In the genomic region with DNA sequence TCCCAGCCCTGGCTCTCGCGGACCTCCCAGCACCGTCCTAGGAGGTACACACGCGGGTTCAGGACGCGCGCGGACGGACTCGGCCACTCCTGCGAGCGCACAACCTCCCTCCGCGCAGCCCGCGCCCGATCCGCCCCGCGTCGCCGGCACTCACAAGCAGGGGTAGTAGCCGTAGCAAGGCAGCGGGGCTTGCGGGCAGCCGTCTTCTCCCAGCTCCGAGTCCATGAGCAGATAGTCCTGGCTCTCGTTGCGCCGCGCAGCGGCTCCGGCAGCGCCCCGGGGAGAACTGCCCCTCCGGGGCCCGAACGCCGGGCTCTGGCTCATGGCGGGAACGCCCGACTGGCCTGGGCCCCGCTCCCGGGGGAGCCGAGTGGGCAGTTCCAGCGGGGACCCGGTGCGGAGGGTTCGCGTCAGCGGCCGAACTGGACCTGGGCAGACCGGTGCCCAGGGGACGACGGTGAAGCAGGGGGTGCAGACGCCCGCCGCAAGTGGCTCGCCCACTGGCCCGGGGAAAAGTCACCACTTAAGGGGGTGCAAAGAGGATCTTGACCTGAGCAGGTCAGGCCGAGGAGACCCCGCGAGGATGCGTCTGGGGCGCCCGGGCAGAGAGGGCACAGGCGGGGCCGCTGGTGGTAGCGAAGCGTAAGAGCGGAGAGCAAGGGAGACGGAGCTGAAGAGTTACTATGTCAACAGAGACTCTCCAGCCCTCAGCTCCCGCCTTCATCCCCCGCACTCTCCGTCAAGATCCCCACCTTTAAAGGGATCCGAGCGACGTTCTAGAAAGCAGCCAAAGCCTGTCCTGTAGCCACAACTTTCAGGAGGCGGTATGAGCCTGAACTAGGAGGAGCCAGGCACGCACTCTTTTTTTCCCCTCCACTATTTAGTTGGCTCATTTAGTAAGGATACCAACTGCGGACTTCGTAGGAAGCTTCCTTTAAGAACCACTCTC, we compare ENCODE assay signal across 11 cellular contexts. TPM values are rescaled to one million over a fixed set of nuclear protein-coding genes. Genes with fewer than 3 reads are reported as not detected.
A peak's percentile ranks its signal among the peaks of the same experiment; 100 is the strongest.
DNase-seq lines count a peak whose midpoint lies in the region; ATAC-seq and TF ChIP-seq lines count a peak whose summit lies in the region.
"Had no signal": no experiment of that assay in that cellular context is flagged by ENCODE, and none has a peak within 500 bp of the region (broad histone marks: within the 10 kb centered on the region; RNA-seq: fewer than 3 reads in every experiment).

Gene TRPC6, minus strand, starts transcription at position 828 of the 949 bp plus-strand sequence. Its CDS starts 504 bp downstream, at position 324.

- H3K9me3 ChIP-seq in esophagus (ENCODE audit: control insufficient read depth in 2 of 2, insufficient read depth in 1 of 2, low read depth in 1 of 2, low read length in 1 of 2), result no peaks in the 10 kb centered on the region
- no peaks in the 10 kb centered on the region for H3K9me3 ChIP-seq in mesodermal cell (ENCODE audit: control insufficient read depth, low read length)
- no peaks in the 10 kb centered on the region for H3K9me3 ChIP-seq in upper lobe of left lung
- no peaks in the 10 kb centered on the region for H3K9me3 ChIP-seq in adrenal gland (replicated peaks in 1 of 3)

- TF ChIP-seq CTCF in upper lobe of left lung (IDR thresholded peaks at IDR 0.05), result no peak
- TF ChIP-seq CTCF in adrenal gland (IDR thresholded peaks at IDR 0.05), result no peak

- no peak for TF ChIP-seq EP300 in upper lobe of left lung (IDR thresholded peaks at IDR 0.05)

- peak in 2 of 4 donors; percentile 8 to 35 for TF ChIP-seq POLR2A in upper lobe of left lung (IDR thresholded peaks at IDR 0.05)
- TF ChIP-seq POLR2A in adrenal gland (IDR thresholded peaks at IDR 0.05), result no peak

- WGBS in esophagus, 2 donors, result 4 to 5% methylated on average over 76 to 83 of the region's 83 CpGs
- WGBS in mesodermal cell (ENCODE audit: insufficient coverage in 2 of 2), 2 experiments, result 0 to 1% methylated on average over 62 to 67 of the region's 83 CpGs
- 3 to 10% methylated on average over 16 to 38 of the region's 83 CpGs for WGBS in upper lobe of left lung, 2 donors
- 1 to 4% (median 2%) methylated on average over 44 to 83 of the region's 83 CpGs for WGBS in adrenal gland, 4 donors

- H3K27me3 ChIP-seq in esophagus (ENCODE audit: control insufficient read depth in 1 of 2, insufficient read depth in 2 of 2, low read length in 2 of 2) (peaks cover 0 to 3% of the 10 kb centered on the region in 2 donors), upper lobe of left lung (peaks cover 0 to 9% (median 2%) of the 10 kb centered on the region in 4 donors), adrenal gland (peaks cover 18% of the 10 kb centered on the region)

- H3K4me1 ChIP-seq in esophagus (ENCODE audit: control insufficient read depth in 2 of 2, insufficient read depth in 2 of 2, low read length in 1 of 2), result peaks cover 0 to 2% of the 10 kb centered on the region in 2 donors
- H3K4me1 ChIP-seq in mesodermal cell (ENCODE audit: control insufficient read depth, insufficient read depth, low read length, poor library complexity, severe bottlenecking), result no peaks in the 10 kb centered on the region
- peaks cover 0 to 10% (median 3%) of the 10 kb centered on the region in 4 donors for H3K4me1 ChIP-seq in upper lobe of left lung
- H3K4me1 ChIP-seq in adrenal gland (replicated peaks in 1 of 2), result no peaks in the 10 kb centered on the region

- H3K36me3 ChIP-seq in esophagus (ENCODE audit: control insufficient read depth in 2 of 2, insufficient read depth in 2 of 2, low read length in 1 of 2), result no peaks in the 10 kb centered on the region
- H3K36me3 ChIP-seq in mesodermal cell (ENCODE audit: control insufficient read depth, insufficient read depth, low read length), result no peaks in the 10 kb centered on the region
- H3K36me3 ChIP-seq in upper lobe of left lung, result no peaks in the 10 kb centered on the region
- no peaks in the 10 kb centered on the region for H3K36me3 ChIP-seq in adrenal gland (replicated peaks in 1 of 2)

- peak; percentile 60 to 73 for ATAC-seq in upper lobe of left lung (ENCODE audit: low FRiP score in 2 of 2)
- ATAC-seq in GM18909 (IDR thresholded peaks at IDR 0.05; ENCODE audit: poor library complexity, unreplicated experiment), result no peak

- intact Hi-C loops in adrenal gland (cut with DNase I), result no loop called here

- DNase-seq in NCI-H1417 (lab: John Stamatoyannopoulos, UW) (peak; percentile 9 to 51 (median 28)), NCI-H1417 treated with DMSO at 0.1 percent for 48 hours (lab: John Stamatoyannopoulos, UW) (no peak), upper lobe of left lung (peak in 1 of 2 donors; percentile 87), adrenal gland (no peak), NCI-H1048 (lab: John Stamatoyannopoulos, UW) (no peak)
- DNase-seq: NCI-H2081, small intestine had no signal

- peak within 1 kb of the TSS; percentile 49 to 55 for H3K4me3 ChIP-seq in esophagus (ENCODE audit: low read depth in 1 of 2, low read length in 2 of 2)
- peak within 1 kb of the TSS; percentile 45 for H3K4me3 ChIP-seq in mesodermal cell (ENCODE audit: extremely low read depth, insufficient read depth, low read length, poor library complexity, severe bottlenecking)
- peak within 1 kb of the TSS; percentile 47 to 60 (median 50) for H3K4me3 ChIP-seq in upper lobe of left lung
- peak within 1 kb of the TSS in 2 of 4 donors; percentile 15 to 46 for H3K4me3 ChIP-seq in adrenal gland

- H3K27ac ChIP-seq in esophagus (ENCODE audit: low read depth in 2 of 2, low read length in 1 of 2), result peak within 1 kb of the TSS; percentile 22 to 50
- no peak within 1 kb of the TSS for H3K27ac ChIP-seq in mesodermal cell (ENCODE audit: low read depth, low read length, severe bottlenecking)
- H3K27ac ChIP-seq in upper lobe of left lung, result peak within 1 kb of the TSS; percentile 74 to 84 (median 80)
- H3K27ac ChIP-seq in adrenal gland, result no peak within 1 kb of the TSS

RNA-seq across cellular contexts. Expression of gene TRPC6, which starts in this region (rescaled TPM):
- polyA plus RNA-seq in esophagus (1 to 10 TPM; 1.4 to 1.9 TPM), adrenal gland (under 1 TPM; 0.24 to 0.61 (median 0.26) TPM)
- 0.22 TPM for polyA plus RNA-seq in mesodermal cell (2013, experiment 1 of 2)
- 0.25 TPM for polyA plus RNA-seq in mesodermal cell (2013, experiment 2 of 2)
- total RNA-seq in upper lobe of left lung (10 to 100 TPM; 10.5 to 62.9 (median 18.0) TPM), adrenal gland (under 1 TPM in 7 of 8 donors, not detected in 1; 0.32 to 0.78 (median 0.55) TPM)
- total RNA-seq: A172 had no signal

Comparison
In these comparisons a context has a peak if more than half of its experiments do, and no peak if none do; other contexts are left out.
1. RNA of gene TRPC6 (total RNA-seq): 10.5 to 62.9 TPM in upper lobe of left lung; 0.32 to 0.78 TPM in adrenal gland; every median in the first group is over 4 times any median in the second.
2. DNase-seq: peak in NCI-H1417 (3 of 3); none in NCI-H1417 treated with DMSO at 0.1 percent for 48 hours (single experiment), adrenal gland (0 of 7) and NCI-H1048 (single experiment).
3. H3K27ac ChIP-seq: peak in esophagus (2 of 2) and upper lobe of left lung (4 of 4); none in mesodermal cell (single experiment) and adrenal gland (0 of 5).